In the genomic region with DNA sequence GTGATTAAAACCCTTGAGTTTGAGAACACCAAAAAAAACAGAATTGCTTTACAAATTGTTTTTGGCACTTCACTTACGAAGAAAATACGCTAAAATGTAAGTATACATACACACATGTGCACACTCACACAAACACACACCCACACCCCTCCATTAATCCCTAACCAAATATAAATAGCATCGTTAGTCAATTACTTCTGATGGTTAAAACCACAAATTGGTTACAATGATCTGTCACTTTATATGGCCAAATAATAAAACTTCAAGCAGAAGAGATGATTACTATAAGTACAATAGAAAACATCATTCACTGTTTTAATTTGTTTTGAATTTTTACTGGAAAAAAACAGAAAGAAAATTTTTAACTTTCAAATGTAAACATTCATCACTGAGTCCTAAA, we compare ENCODE assay signal across 1 cellular context.
TF ChIP-seq lines count a peak whose summit lies in the region.

No MANE protein-coding gene starts in this region.

TF ChIP-seq in HEK293, 187 proteins besides CTCF, POLR2A, EP300 and RAD21 (continued from another document and continues in another):
- peak; percentile 34; the same call in 1 of the 2 replicates for TF ChIP-seq PRDM1 (tag by site-specific recombination; IDR thresholded peaks at IDR 0.05)
- TF ChIP-seq SP7 (tag by site-specific recombination; IDR thresholded peaks at IDR 0.05), result 0 out of 2 replicates have a peak, but pooled peaks have one; percentile 29
- peak; percentile 80 for TF ChIP-seq WT1 (tag by site-specific recombination; IDR thresholded peaks at IDR 0.05)
- no peak for TF ChIP-seq ZNF549 (tag by site-specific recombination; IDR thresholded peaks at IDR 0.05)
- TF ChIP-seq ZSCAN16 (tag by site-specific recombination; IDR thresholded peaks at IDR 0.05), result no peak
- no peak for TF ChIP-seq ZNF132 (tag by site-specific recombination; IDR thresholded peaks at IDR 0.05; ENCODE audit: borderline replicate concordance)
- no peak for TF ChIP-seq ZNF776 (tag by site-specific recombination; IDR thresholded peaks at IDR 0.05; ENCODE audit: borderline replicate concordance)
- TF ChIP-seq KLF1 (tag by site-specific recombination; IDR thresholded peaks at IDR 0.05), result peak; percentile 57
- no peak for TF ChIP-seq ZNF266 (tag by site-specific recombination; IDR thresholded peaks at IDR 0.05; ENCODE audit: low read depth)
- TF ChIP-seq ZNF514 (tag by site-specific recombination; IDR thresholded peaks at IDR 0.05), result no peak
- TF ChIP-seq PRDM4 (tag by site-specific recombination; IDR thresholded peaks at IDR 0.05), result peak; percentile 29; the same call in 1 of the 2 replicates
- TF ChIP-seq ZNF404 (tag by site-specific recombination; IDR thresholded peaks at IDR 0.05), result no peak
- TF ChIP-seq ZNF433 (tag by site-specific recombination; IDR thresholded peaks at IDR 0.05; ENCODE audit: low read depth), result no peak
- no peak for TF ChIP-seq ZNF645 (tag by site-specific recombination; IDR thresholded peaks at IDR 0.05)
- TF ChIP-seq ZFHX2 (tag by site-specific recombination; conservative IDR thresholded peaks at IDR 0.05), result peak; percentile 61
- TF ChIP-seq ZNF16 (tag by site-specific recombination; IDR thresholded peaks at IDR 0.05; ENCODE audit: low read depth), result no peak
- TF ChIP-seq, protein P1, sequence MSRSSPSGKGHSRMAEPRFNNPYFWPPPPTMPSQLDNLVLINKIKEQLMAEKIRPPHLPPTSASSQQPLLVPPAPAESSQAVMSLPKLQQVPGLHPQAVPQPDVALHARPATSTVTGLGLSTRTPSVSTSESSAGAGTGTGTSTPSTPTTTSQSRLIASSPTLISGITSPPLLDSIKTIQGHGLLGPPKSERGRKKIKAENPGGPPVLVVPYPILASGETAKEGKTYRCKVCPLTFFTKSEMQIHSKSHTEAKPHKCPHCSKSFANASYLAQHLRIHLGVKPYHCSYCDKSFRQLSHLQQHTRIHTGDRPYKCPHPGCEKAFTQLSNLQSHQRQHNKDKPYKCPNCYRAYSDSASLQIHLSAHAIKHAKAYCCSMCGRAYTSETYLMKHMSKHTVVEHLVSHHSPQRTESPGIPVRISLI (tag by site-specific recombination; IDR thresholded peaks at IDR 0.05), result no peak
- TF ChIP-seq ZNF140 (tag by site-specific recombination; IDR thresholded peaks at IDR 0.05), result no peak
- TF ChIP-seq ZNF354C (tag by site-specific recombination; IDR thresholded peaks at IDR 0.05; ENCODE audit: borderline replicate concordance, low read depth), result no peak
- peak; percentile 76 for TF ChIP-seq ZNF366 (tag by site-specific recombination; conservative IDR thresholded peaks at IDR 0.05)
- TF ChIP-seq BCL6B (tag by site-specific recombination; IDR thresholded peaks at IDR 0.05), result peak; percentile 37; the same call in 1 of the 2 replicates
- TF ChIP-seq, protein P2, sequence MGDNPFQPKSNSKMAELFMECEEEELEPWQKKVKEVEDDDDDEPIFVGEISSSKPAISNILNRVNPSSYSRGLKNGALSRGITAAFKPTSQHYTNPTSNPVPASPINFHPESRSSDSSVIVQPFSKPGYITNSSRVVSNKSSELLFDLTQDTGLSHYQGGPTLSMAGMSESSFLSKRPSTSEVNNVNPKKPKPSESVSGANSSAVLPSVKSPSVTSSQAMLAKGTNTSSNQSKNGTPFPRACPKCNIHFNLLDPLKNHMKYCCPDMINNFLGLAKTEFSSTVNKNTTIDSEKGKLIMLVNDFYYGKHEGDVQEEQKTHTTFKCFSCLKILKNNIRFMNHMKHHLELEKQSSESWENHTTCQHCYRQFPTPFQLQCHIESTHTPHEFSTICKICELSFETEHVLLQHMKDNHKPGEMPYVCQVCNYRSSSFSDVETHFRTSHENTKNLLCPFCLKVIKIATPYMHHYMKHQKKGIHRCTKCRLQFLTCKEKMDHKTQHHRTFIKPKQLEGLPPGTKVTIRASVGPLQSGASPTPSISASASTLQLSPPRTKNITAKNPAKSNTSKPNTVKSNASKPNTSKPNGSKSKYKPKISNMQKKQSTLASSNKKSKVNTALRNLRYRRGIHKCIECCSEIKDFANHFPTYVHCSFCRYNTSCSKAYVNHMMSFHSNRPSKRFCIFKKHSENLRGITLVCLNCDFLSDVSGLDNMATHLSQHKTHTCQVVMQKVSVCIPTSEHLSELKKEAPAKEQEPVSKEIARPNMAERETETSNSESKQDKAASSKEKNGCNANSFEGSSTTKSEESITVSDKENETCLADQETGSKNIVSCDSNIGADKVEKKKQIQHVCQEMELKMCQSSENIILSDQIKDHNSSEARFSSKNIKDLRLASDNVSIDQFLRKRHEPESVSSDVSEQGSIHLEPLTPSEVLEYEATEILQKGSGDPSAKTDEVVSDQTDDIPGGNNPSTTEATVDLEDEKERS (tag by site-specific recombination; IDR thresholded peaks at IDR 0.05), result no peak
- TF ChIP-seq EGR2 (tag by site-specific recombination; IDR thresholded peaks at IDR 0.05; ENCODE audit: low read depth), result peak; percentile 37; the same call in 1 of the 2 replicates
- no peak for TF ChIP-seq ZFP41 (tag by site-specific recombination; IDR thresholded peaks at IDR 0.05; ENCODE audit: borderline replicate concordance)
- no peak for TF ChIP-seq REST (tag by site-specific recombination; IDR thresholded peaks at IDR 0.05)
- peak; percentile 73 for TF ChIP-seq OSR2 (tag by site-specific recombination; IDR thresholded peaks at IDR 0.05)
- no peak for TF ChIP-seq ZIC2 (tag by site-specific recombination; IDR thresholded peaks at IDR 0.05)
- TF ChIP-seq, protein P3, sequence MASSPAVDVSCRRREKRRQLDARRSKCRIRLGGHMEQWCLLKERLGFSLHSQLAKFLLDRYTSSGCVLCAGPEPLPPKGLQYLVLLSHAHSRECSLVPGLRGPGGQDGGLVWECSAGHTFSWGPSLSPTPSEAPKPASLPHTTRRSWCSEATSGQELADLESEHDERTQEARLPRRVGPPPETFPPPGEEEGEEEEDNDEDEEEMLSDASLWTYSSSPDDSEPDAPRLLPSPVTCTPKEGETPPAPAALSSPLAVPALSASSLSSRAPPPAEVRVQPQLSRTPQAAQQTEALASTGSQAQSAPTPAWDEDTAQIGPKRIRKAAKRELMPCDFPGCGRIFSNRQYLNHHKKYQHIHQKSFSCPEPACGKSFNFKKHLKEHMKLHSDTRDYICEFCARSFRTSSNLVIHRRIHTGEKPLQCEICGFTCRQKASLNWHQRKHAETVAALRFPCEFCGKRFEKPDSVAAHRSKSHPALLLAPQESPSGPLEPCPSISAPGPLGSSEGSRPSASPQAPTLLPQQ (tag by site-specific recombination; IDR thresholded peaks at IDR 0.05), result no peak
- TF ChIP-seq PRDM6 (tag by site-specific recombination; IDR thresholded peaks at IDR 0.05), result peak; percentile 56
- no peak for TF ChIP-seq ZNF670 (tag by site-specific recombination; IDR thresholded peaks at IDR 0.05; ENCODE audit: low read depth)
- TF ChIP-seq YY1 (tag by site-specific recombination; IDR thresholded peaks at IDR 0.05), result no peak
- no peak for TF ChIP-seq ZBTB17 (tag by site-specific recombination; IDR thresholded peaks at IDR 0.05)
- TF ChIP-seq ZNF155 (tag by site-specific recombination; IDR thresholded peaks at IDR 0.05), result no peak
- no peak for TF ChIP-seq ZNF610 (tag by site-specific recombination; IDR thresholded peaks at IDR 0.05; ENCODE audit: borderline replicate concordance)
- 0 out of 2 replicates have a peak, but pooled peaks have one; percentile 26 for TF ChIP-seq PATZ1 (tag by site-specific recombination; IDR thresholded peaks at IDR 0.05)
- TF ChIP-seq ZNF24 (tag by site-specific recombination; IDR thresholded peaks at IDR 0.05), result 0 out of 2 replicates have a peak, but pooled peaks have one; percentile 33
- TF ChIP-seq, protein P4, sequence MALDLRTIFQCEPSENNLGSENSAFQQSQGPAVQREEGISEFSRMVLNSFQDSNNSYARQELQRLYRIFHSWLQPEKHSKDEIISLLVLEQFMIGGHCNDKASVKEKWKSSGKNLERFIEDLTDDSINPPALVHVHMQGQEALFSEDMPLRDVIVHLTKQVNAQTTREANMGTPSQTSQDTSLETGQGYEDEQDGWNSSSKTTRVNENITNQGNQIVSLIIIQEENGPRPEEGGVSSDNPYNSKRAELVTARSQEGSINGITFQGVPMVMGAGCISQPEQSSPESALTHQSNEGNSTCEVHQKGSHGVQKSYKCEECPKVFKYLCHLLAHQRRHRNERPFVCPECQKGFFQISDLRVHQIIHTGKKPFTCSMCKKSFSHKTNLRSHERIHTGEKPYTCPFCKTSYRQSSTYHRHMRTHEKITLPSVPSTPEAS (tag by site-specific recombination; IDR thresholded peaks at IDR 0.05), result peak; percentile 53; the same call in 1 of the 2 replicates
- 0 out of 2 replicates have a peak, but pooled peaks have one; percentile 24 for TF ChIP-seq KLF9 (tag by site-specific recombination; IDR thresholded peaks at IDR 0.05; ENCODE audit: low read depth)
